In genomic region chr2:178072383-178073301, GRCh38 we compare ENCODE assay signal across 8 cellular contexts. TPM values are rescaled to one million over a fixed set of nuclear protein-coding genes. Genes with fewer than 3 reads are reported as not detected.
A peak's percentile ranks its signal among the peaks of the same experiment; 100 is the strongest.
DNase-seq lines count a peak whose midpoint lies in the region; ATAC-seq and TF ChIP-seq lines count a peak whose summit lies in the region.

PDE11A (minus strand) TSS chr2:178072777; CDS start chr2:178072437, 340 bp downstream.

- H3K9me3 ChIP-seq in SJSA1 (replicated peaks) (no peaks in the 10 kb centered on the region), breast epithelium (no peaks in the 10 kb centered on the region), iPS-20b (ENCODE audit: insufficient read depth, low read depth, low read length) (no peaks in the 10 kb centered on the region), skeletal muscle satellite cell (replicated peaks; ENCODE audit: low read length) (no peaks in the 10 kb centered on the region)

- intact Hi-C loops in breast epithelium (cut with DNase I; ENCODE audit: low total_unique reads): no loop called here

- ATAC-seq in GM19397 (IDR thresholded peaks at IDR 0.05; ENCODE audit: unreplicated experiment) (peak; percentile 63), HG03378 (IDR thresholded peaks at IDR 0.05; ENCODE audit: unreplicated experiment) (no peak)

- H3K27ac ChIP-seq in SJSA1 (peak within 1 kb of the TSS; percentile 26; the same call in 1 of the 2 replicates), breast epithelium (peak within 1 kb of the TSS; percentile 75 to 83), iPS-20b (ENCODE audit: low read length) (no peak within 1 kb of the TSS)

- CTCF ChIA-PET in AG04449 (lab: Yijun Ruan, JAX): interaction anchor here (0.6 to 8.5 kb wide), 6 partner anchors 9 to 92 kb away, joined by 3 to 46 read pairs (median 3); partner anchors contain the start of gene RBM45

- no peaks in the 10 kb centered on the region for H3K27me3 ChIP-seq in SJSA1 (replicated peaks)
- H3K27me3 ChIP-seq in breast epithelium: no peaks in the 10 kb centered on the region
- peaks cover 47% of the 10 kb centered on the region for H3K27me3 ChIP-seq in iPS-20b (ENCODE audit: insufficient read depth, low read length)
- no peaks in the 10 kb centered on the region for H3K27me3 ChIP-seq in skeletal muscle satellite cell (ENCODE audit: control insufficient read depth, insufficient read depth, low read length)

- H3K4me3 ChIP-seq in AG04449 (ENCODE audit: low read depth, low read length) (peak within 1 kb of the TSS; percentile 59), SJSA1 (peak within 1 kb of the TSS; percentile 36), breast epithelium (peak within 1 kb of the TSS; percentile 36 to 65 (median 54)), iPS-20b (ENCODE audit: low read length) (peak within 1 kb of the TSS; percentile 93), skeletal muscle satellite cell (ENCODE audit: low read length) (peak within 1 kb of the TSS; percentile 73)

- H3K4me2 ChIP-seq in skeletal muscle satellite cell (ENCODE audit: low read length): peak within 1 kb of the TSS; percentile 94

- POLR2A ChIA-PET in AG04449 (lab: Yijun Ruan, JAX): no interaction called here

- no peaks in the 10 kb centered on the region for H3K36me3 ChIP-seq in SJSA1
- H3K36me3 ChIP-seq in breast epithelium: no peaks in the 10 kb centered on the region
- H3K36me3 ChIP-seq in iPS-20b (ENCODE audit: insufficient read depth, low read depth, low read length): no peaks in the 10 kb centered on the region
- H3K36me3 ChIP-seq in skeletal muscle satellite cell (ENCODE audit: insufficient read depth, low read length): no peaks in the 10 kb centered on the region

- peaks cover 26% of the 10 kb centered on the region for H3K4me1 ChIP-seq in SJSA1 (replicated peaks)
- H3K4me1 ChIP-seq in breast epithelium: no peaks in the 10 kb centered on the region
- H3K4me1 ChIP-seq in iPS-20b (ENCODE audit: insufficient read depth, low read length): no peaks in the 10 kb centered on the region
- H3K4me1 ChIP-seq in skeletal muscle satellite cell (ENCODE audit: control insufficient read depth, insufficient read depth, low read length): peaks cover 16% of the 10 kb centered on the region

- no peak for TF ChIP-seq POLR2A in breast epithelium (IDR thresholded peaks at IDR 0.05)

- H3K9ac ChIP-seq in iPS-20b (ENCODE audit: low read depth, low read length): peak within 1 kb of the TSS; percentile 73; the same call in 1 of the 2 replicates
- H3K9ac ChIP-seq in skeletal muscle satellite cell (ENCODE audit: low read depth, low read length): peak within 1 kb of the TSS; percentile 74

- DNase-seq in AG04449 (ENCODE audit: low read depth, low spot score) (peak; percentile 17), LoVo (ENCODE audit: low spot score) (peak; percentile 89), SJSA1 (ENCODE audit: low read depth in 1 of 2, low spot score in 2 of 2) (peak; percentile 66 to 84), breast epithelium (ENCODE audit: low spot score in 2 of 2) (peak; percentile 78 to 87)

- TF ChIP-seq CTCF in AG04449 (IDR thresholded peaks at IDR 0.05; ENCODE audit: insufficient read depth, low read length, missing control alignments): no peak
- no peak for TF ChIP-seq CTCF in breast epithelium (IDR thresholded peaks at IDR 0.05)

RNA-seq across cellular contexts. Expression of gene PDE11A, which starts in this region (rescaled TPM):
- 0.38 and 0.42 TPM in 2 replicates for total RNA-seq in SJSA1 (2014; rRNA removed; shearing (Covaris generic))
- total RNA-seq in breast epithelium: 1 to 10 TPM in 2 of 3 donors, under 1 TPM in 1; 0.96 to 2.3 (median 2.2) TPM
- under 0.01 TPM in 1 of 2 replicates, not detected in the other for total RNA-seq in skeletal muscle satellite cell (2012; rRNA removed)

Comparison
In these comparisons a context has a peak if more than half of its experiments do, and no peak if none do; other contexts are left out.
1. Peak in DNase-seq, H3K4me3 ChIP-seq and H3K27ac ChIP-seq in SJSA1; RNA of the gene not detected or under 1 TPM.
2. DNase-seq: peak in every context shown above with its lines; median percentile 89 in LoVo; 82 in breast epithelium; 75 in SJSA1; 17 in AG04449.
3. H3K4me3 ChIP-seq: peak in every context shown above with its lines; median percentile 93 in iPS-20b; 73 in skeletal muscle satellite cell; 59 in AG04449; 54 in breast epithelium; 36 in SJSA1.